ENCODE assay signal across 8 cellular contexts in the genomic region with DNA sequence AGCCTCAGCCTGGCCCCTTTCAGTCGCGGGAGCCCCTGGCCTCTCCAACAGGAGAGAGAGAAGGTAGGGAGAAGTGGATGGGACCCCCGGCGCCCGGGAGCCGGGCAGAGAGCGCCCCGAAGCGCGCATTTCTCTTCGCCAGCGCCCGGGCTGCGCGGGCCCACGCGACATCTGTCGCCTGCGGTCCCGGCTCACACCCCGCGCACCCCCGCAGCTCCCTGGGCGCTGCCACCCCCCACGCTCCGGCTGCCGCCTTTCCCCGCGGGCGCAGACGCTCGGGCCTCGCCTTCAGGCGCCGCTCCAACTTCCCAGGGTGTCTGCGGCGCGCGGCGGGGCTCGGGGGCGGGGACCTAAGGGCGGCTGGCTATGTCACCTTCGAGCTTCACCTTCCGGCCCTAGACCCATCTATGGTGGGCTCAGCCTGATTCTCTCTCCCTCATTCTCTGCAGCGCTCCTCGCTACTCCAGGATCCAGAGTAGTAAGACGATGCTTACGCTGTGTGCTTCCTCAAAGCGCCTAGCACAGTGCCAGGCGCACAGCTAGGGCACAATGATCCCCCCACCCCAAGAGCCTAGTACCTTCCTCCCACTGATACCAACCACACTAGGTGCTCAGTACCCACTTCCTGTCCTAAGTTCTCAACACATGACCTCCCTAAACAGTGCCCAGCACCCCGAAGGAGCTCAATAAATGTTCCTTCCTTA. TPM values are rescaled to one million over a fixed set of nuclear protein-coding genes. Genes with fewer than 3 reads are reported as not detected.
A peak's percentile ranks its signal among the peaks of the same experiment; 100 is the strongest.
DNase-seq lines count a peak whose midpoint lies in the region; ATAC-seq and TF ChIP-seq lines count a peak whose summit lies in the region.

No MANE protein-coding gene starts in this region.

- no peaks in the 10 kb centered on the region for H3K36me3 ChIP-seq in IMR-90 (ENCODE audit: control insufficient read depth, insufficient read depth, low read length)
- no peaks in the 10 kb centered on the region for H3K36me3 ChIP-seq in effector memory CD4-positive, alpha-beta T cell (ENCODE audit: control insufficient read depth, insufficient read depth, low read length)

- TF ChIP-seq RAD21 in IMR-90 (IDR thresholded peaks at IDR 0.05; ENCODE audit: low read length): no peak

- dilution Hi-C loops in IMR-90 (cut with HindIII; ENCODE audit: low sequenced_read_pairs, unreplicated experiment): no loop called here

- peaks cover 25% of the 10 kb centered on the region for H3K27me3 Mint-ChIP-seq in MCF 10A (ENCODE audit: insufficient read depth, unreplicated experiment)
- peaks cover 62 to 75% of the 10 kb centered on the region in 2 donors for H3K27me3 Mint-ChIP-seq in natural killer cell treated with Interleukin-12 subunit alpha and Interleukin-12 subunit beta and Interleukin-15 and Interleukin-18, amount 100 ng/mL, for 72 hours

- CTCF ChIA-PET in IMR-90 (lab: Yijun Ruan, JAX): no interaction called here
- CTCF ChIA-PET in MCF 10A (lab: Yijun Ruan, JAX): interaction anchor here (1.1 to 2.0 kb wide), 6 partner anchors 10 to 170 kb away, joined by 3 to 9 read pairs (median 6); no protein-coding TSS in a partner anchor

- H4K8ac ChIP-seq in IMR-90 (ENCODE audit: low read depth in 2 of 2, low read length in 2 of 2): no peak overlapping the region

- H3K4me1 ChIP-seq in IMR-90 (ENCODE audit: control insufficient read depth, insufficient read depth, low read length): no peaks in the 10 kb centered on the region
- peaks cover 33% of the 10 kb centered on the region for H3K4me1 ChIP-seq in effector memory CD4-positive, alpha-beta T cell (ENCODE audit: control insufficient read depth, insufficient read depth, low read length, poor library complexity, severe bottlenecking)

- H4K20me1 ChIP-seq in IMR-90 (ENCODE audit: insufficient read depth, low read length): peaks cover 8% of the 10 kb centered on the region; the same call in 1 of the 2 replicates

- no peaks in the 10 kb centered on the region for H3K79me1 ChIP-seq in IMR-90 (ENCODE audit: low read depth in 1 of 2, low read length in 2 of 2)

- H3K4me1 Mint-ChIP-seq in MCF 10A (ENCODE audit: insufficient read depth, unreplicated experiment): peaks cover 19% of the 10 kb centered on the region
- peaks cover 16% of the 10 kb centered on the region in 2 donors for H3K4me1 Mint-ChIP-seq in natural killer cell treated with Interleukin-12 subunit alpha and Interleukin-12 subunit beta and Interleukin-15 and Interleukin-18, amount 100 ng/mL, for 72 hours (ENCODE audit: low read depth in 2 of 2)

- no peak overlapping the region for H4K5ac ChIP-seq in IMR-90 (ENCODE audit: low read depth, low read length)

- 2% methylated on average over 18 of the region's 52 CpGs; no CpG with 5 or more reads in 1 of the 2 experiments for WGBS in IMR-90 (ENCODE audit: extremely low coverage in 2 of 2, insufficient read length in 1 of 2), 2 experiments

- POLR2A ChIA-PET in IMR-90 (lab: Charles Lee; ENCODE audit: unreplicated experiment): no interaction called here
- POLR2A ChIA-PET in MCF 10A (lab: Yijun Ruan, JAX): interaction anchor here (0.9 to 3.0 kb wide), 5 partner anchors 14 to 161 kb away, joined by 3 to 18 read pairs (median 6); no protein-coding TSS in a partner anchor

- BruUV-seq in IMR-90 (replicated peaks; lab: Mats Ljungman, UMichigan): no TSS peak
- BruUV-seq in MCF 10A (replicated peaks; lab: Mats Ljungman, UMichigan): no TSS peak

- no peak overlapping the region for H2BK20ac ChIP-seq in IMR-90 (ENCODE audit: low read depth, low read length)

- no peak overlapping the region for H2BK120ac ChIP-seq in IMR-90 (ENCODE audit: low read depth, low read length)

- in situ Hi-C loops in IMR-90 (cut with MboI; ENCODE audit: low sequenced_read_pairs): no loop called here

- no peak overlapping the region for H3K18ac ChIP-seq in IMR-90 (ENCODE audit: low read depth, low read length)

- no peak overlapping the region for H3K4ac ChIP-seq in IMR-90 (ENCODE audit: low read depth, low read length)

- peak; percentile 28 for DNase-seq in COLO668 (lab: John Stamatoyannopoulos, UW; ENCODE audit: unreplicated experiment)
- DNase-seq in IMR-90: no peak
- no peak for DNase-seq in MCF 10A (ENCODE audit: unreplicated experiment)
- DNase-seq in natural killer cell treated with Interleukin-12 subunit alpha and Interleukin-12 subunit beta and Interleukin-15 and Interleukin-18, amount 100 ng/mL, for 72 hours (ENCODE audit: low spot score): no peak
- no peak for DNase-seq in AG20443 (ENCODE audit: low spot score)
- DNase-seq in effector memory CD4-positive, alpha-beta T cell: no peak
- no peak for DNase-seq in NCI-H524 (lab: John Stamatoyannopoulos, UW)

- H3K36me3 Mint-ChIP-seq in MCF 10A (ENCODE audit: insufficient read depth, unreplicated experiment): no peaks in the 10 kb centered on the region
- H3K36me3 Mint-ChIP-seq in natural killer cell treated with Interleukin-12 subunit alpha and Interleukin-12 subunit beta and Interleukin-15 and Interleukin-18, amount 100 ng/mL, for 72 hours: peaks cover 4% of the 10 kb centered on the region

- peaks cover 76% of the 10 kb centered on the region for H3K27me3 ChIP-seq in IMR-90 (ENCODE audit: control insufficient read depth, insufficient read depth, low read length)
- H3K27me3 ChIP-seq in effector memory CD4-positive, alpha-beta T cell (replicated peaks; ENCODE audit: control insufficient read depth, insufficient read depth, low read length, poor library complexity, severe bottlenecking): peaks cover 45% of the 10 kb centered on the region

- H3K9me3 ChIP-seq in IMR-90 (ENCODE audit: control insufficient read depth, insufficient read depth, low read length): peaks cover 2% of the 10 kb centered on the region
- H3K9me3 ChIP-seq in effector memory CD4-positive, alpha-beta T cell (ENCODE audit: control insufficient read depth, low read length): no peaks in the 10 kb centered on the region

- H3K14ac ChIP-seq in IMR-90 (replicated peaks; ENCODE audit: low read depth, low read length): no peak overlapping the region

- no peaks in the 10 kb centered on the region for H3K9me3 Mint-ChIP-seq in MCF 10A (ENCODE audit: unreplicated experiment)
- no peaks in the 10 kb centered on the region for H3K9me3 Mint-ChIP-seq in natural killer cell treated with Interleukin-12 subunit alpha and Interleukin-12 subunit beta and Interleukin-15 and Interleukin-18, amount 100 ng/mL, for 72 hours

- H2BK5ac ChIP-seq in IMR-90 (ENCODE audit: low read depth, low read length, poor library complexity, severe bottlenecking): no peak overlapping the region

- no peak overlapping the region for H3K56ac ChIP-seq in IMR-90 (ENCODE audit: extremely low read depth, insufficient read depth, low read length)

- H3K9ac ChIP-seq in IMR-90 (ENCODE audit: low read depth, low read length): no peak overlapping the region

- no peak overlapping the region for H2AK9ac ChIP-seq in IMR-90 (replicated peaks; ENCODE audit: low read depth, low read length, poor library complexity)

- TF ChIP-seq CTCF in IMR-90 (conservative IDR thresholded peaks at IDR 0.05; ENCODE audit: low read depth, low read length): no peak
- no peak for TF ChIP-seq CTCF in MCF 10A (IDR thresholded peaks at IDR 0.05; ENCODE audit: unreplicated experiment)

- no peak overlapping the region for H2AK5ac ChIP-seq in IMR-90 (ENCODE audit: low read depth, low read length)

- no peak overlapping the region for H3K4me2 ChIP-seq in IMR-90 (ENCODE audit: low read depth, low read length)

- H2BK15ac ChIP-seq in IMR-90 (ENCODE audit: low read depth, low read length): no peak overlapping the region

- no peaks in the 10 kb centered on the region for H3K9me1 ChIP-seq in IMR-90 (ENCODE audit: insufficient read depth, low read length)

- intact Hi-C loops in IMR-90 (cut with micrococcal nuclease): loop anchor here (2.0 kb wide), 1 partner anchor 31 kb away; the partner anchor contains the start of gene FBXW8
- intact Hi-C loops in MCF 10A (cut with micrococcal nuclease): loop anchor here (5.0 to 10.0 kb wide), 2 partner anchors 62 to 145 kb away; partner anchors contain the start of genes RNFT2 and SPRING1

- no peak for TF ChIP-seq POLR2A in IMR-90 (IDR thresholded peaks at IDR 0.05; ENCODE audit: low read depth, low read length)

- no peak overlapping the region for H3K4me3 ChIP-seq in IMR-90 (ENCODE audit: insufficient read depth, low read depth, low read length)
- H3K4me3 ChIP-seq in effector memory CD4-positive, alpha-beta T cell (ENCODE audit: insufficient read depth, low read depth, low read length, poor library complexity, severe bottlenecking): no peak overlapping the region

- H3K4me3 Mint-ChIP-seq in MCF 10A (ENCODE audit: unreplicated experiment): peak overlapping the region; percentile 80
- peak overlapping the region; percentile 57 for H3K4me3 Mint-ChIP-seq in natural killer cell treated with Interleukin-12 subunit alpha and Interleukin-12 subunit beta and Interleukin-15 and Interleukin-18, amount 100 ng/mL, for 72 hours

- H3K23ac ChIP-seq in IMR-90 (ENCODE audit: low read depth, low read length): no peak overlapping the region

- no peak overlapping the region for H3K27ac ChIP-seq in IMR-90 (ENCODE audit: insufficient read depth, low read length)
- no peak overlapping the region for H3K27ac ChIP-seq in effector memory CD4-positive, alpha-beta T cell (ENCODE audit: insufficient read depth, low read length, poor library complexity, severe bottlenecking)

- H4K91ac ChIP-seq in IMR-90 (ENCODE audit: insufficient read depth, low read depth, low read length): no peak overlapping the region

- H3K27ac Mint-ChIP-seq in MCF 10A (ENCODE audit: low read depth, unreplicated experiment): no peak overlapping the region
- H3K27ac Mint-ChIP-seq in natural killer cell treated with Interleukin-12 subunit alpha and Interleukin-12 subunit beta and Interleukin-15 and Interleukin-18, amount 100 ng/mL, for 72 hours: no peak overlapping the region

- H2AFZ ChIP-seq in IMR-90 (replicated peaks; ENCODE audit: low read length, poor library complexity): peak overlapping the region; percentile 43

- no peak for ATAC-seq in IMR-90 (ENCODE audit: low read depth)
- ATAC-seq in natural killer cell treated with Interleukin-12 subunit alpha and Interleukin-12 subunit beta and Interleukin-15 and Interleukin-18, amount 100 ng/mL, for 72 hours: peak in 1 of 2 donors; percentile 8
- no peak for ATAC-seq in HG03520 (IDR thresholded peaks at IDR 0.05; ENCODE audit: unreplicated experiment)

RNA-seq across cellular contexts. Expression of gene HRK, which starts 1.6 kb away (rescaled TPM):
- not detected in 2 replicates for total RNA-seq in IMR-90 (2012; rRNA removed)
- polyA plus RNA-seq in IMR-90 (2012; rRNA removed): not detected in 2 replicates
- polyA plus RNA-seq in IMR-90 (2012; cell fraction: cytosol; rRNA removed): not detected in 2 replicates
- not detected in 2 replicates for polyA plus RNA-seq in IMR-90 (2012; cell fraction: nucleus; rRNA removed; ENCODE audit: low replicate concordance)
- total RNA-seq in MCF 10A (2022): 2.6 and 3.0 TPM in 2 replicates
- not detected for total RNA-seq in natural killer cell treated with Interleukin-12 subunit alpha and Interleukin-12 subunit beta and Interleukin-15 and Interleukin-18, amount 100 ng/mL, for 72 hours

RNA-seq across cellular contexts. Expression of gene FBXW8, which starts 31.1 kb away (rescaled TPM):
- 23.6 and 25.8 TPM in 2 replicates for total RNA-seq in IMR-90 (2012; rRNA removed)
- polyA plus RNA-seq in IMR-90 (2012; rRNA removed): 18.6 and 20.3 TPM in 2 replicates
- 10.6 and 17.8 TPM in 2 replicates for polyA plus RNA-seq in IMR-90 (2012; cell fraction: cytosol; rRNA removed)
- polyA plus RNA-seq in IMR-90 (2012; cell fraction: nucleus; rRNA removed; ENCODE audit: low replicate concordance): 33.2 and 40.4 TPM in 2 replicates
- total RNA-seq in MCF 10A (2022): 24.2 and 24.8 TPM in 2 replicates
- 10 to 100 TPM in 1 of 2 donors, 1 to 10 TPM in 1; 9.6 to 11.5 TPM for total RNA-seq in natural killer cell treated with Interleukin-12 subunit alpha and Interleukin-12 subunit beta and Interleukin-15 and Interleukin-18, amount 100 ng/mL, for 72 hours
